Comparison of ENCODE assay signal across 9 cellular contexts in genomic region chr10:84097787-84098353, GRCh38. TPM values are rescaled to one million over a fixed set of nuclear protein-coding genes. Genes with fewer than 3 reads are reported as not detected.
DNase-seq lines count a peak whose midpoint lies in the region; ATAC-seq and TF ChIP-seq lines count a peak whose summit lies in the region.
"Had no signal": no experiment of that assay in that cellular context is flagged by ENCODE, and none has a peak within 500 bp of the region (broad histone marks: within the 10 kb centered on the region; RNA-seq: fewer than 3 reads in every experiment).

No MANE protein-coding gene starts in this region.

- intact Hi-C loops in lower lobe of right lung (cut with DNase I) = no loop called here

- TF ChIP-seq RAD21 in Ishikawa (IDR thresholded peaks at IDR 0.05; ENCODE audit: low read depth) = peak; percentile 59

- peak; percentile 11 for DNase-seq in DMS114 treated with DMSO at 0.1 percent for 48 hours (lab: John Stamatoyannopoulos, UW; ENCODE audit: unreplicated experiment)
- DNase-seq in amniotic epithelial cell (ENCODE audit: low read depth) = peak; percentile 8
- DNase-seq in lower lobe of right lung = no peak
- DNase-seq in activated naive CD8-positive, alpha-beta T cell treated with anti-CD3 and anti-CD28 coated beads, Interleukin-2, amount 50 U/mL, for 24 hours = no peak
- DNase-seq in NCI-H226 = no peak

- TF ChIP-seq EP300 in Ishikawa (IDR thresholded peaks at IDR 0.05; ENCODE audit: borderline replicate concordance) = no peak

- H3K4me3 ChIP-seq in lower lobe of right lung = no peak overlapping the region

- no peaks in the 10 kb centered on the region for H3K36me3 ChIP-seq in lower lobe of right lung

- H3K4me1 ChIP-seq in lower lobe of right lung = peaks cover 10% of the 10 kb centered on the region

- no peaks in the 10 kb centered on the region for H3K9me3 ChIP-seq in lower lobe of right lung

- no peak overlapping the region for H3K27ac ChIP-seq in lower lobe of right lung

- H3K27ac Mint-ChIP-seq in activated naive CD8-positive, alpha-beta T cell treated with anti-CD3 and anti-CD28 coated beads, Interleukin-2, amount 50 U/mL, for 24 hours = no peak overlapping the region
- H3K27ac Mint-ChIP-seq: T-helper 1 cell treated with Interleukin-12 subunit alpha and Interleukin-12 subunit beta and Interleukin-4 antibody, amounts not matched to agents 30 μg/mL and 1 μg/mL, for 36 hours had no signal

- H3K27me3 ChIP-seq in lower lobe of right lung (ENCODE audit: low read depth) = no peaks in the 10 kb centered on the region

- no peaks in the 10 kb centered on the region for H3K9me3 Mint-ChIP-seq in activated naive CD8-positive, alpha-beta T cell treated with anti-CD3 and anti-CD28 coated beads, Interleukin-2, amount 50 U/mL, for 24 hours
- H3K9me3 Mint-ChIP-seq: T-helper 1 cell treated with Interleukin-12 subunit alpha and Interleukin-12 subunit beta and Interleukin-4 antibody, amounts not matched to agents 30 μg/mL and 1 μg/mL, for 36 hours had no signal

- H3K4me1 Mint-ChIP-seq in activated naive CD8-positive, alpha-beta T cell treated with anti-CD3 and anti-CD28 coated beads, Interleukin-2, amount 50 U/mL, for 24 hours = no peaks in the 10 kb centered on the region

- no peaks in the 10 kb centered on the region for H3K27me3 Mint-ChIP-seq in activated naive CD8-positive, alpha-beta T cell treated with anti-CD3 and anti-CD28 coated beads, Interleukin-2, amount 50 U/mL, for 24 hours

- peak; percentile 29 for TF ChIP-seq CTCF in lower lobe of right lung (IDR thresholded peaks at IDR 0.05)

- H3K36me3 Mint-ChIP-seq in activated naive CD8-positive, alpha-beta T cell treated with anti-CD3 and anti-CD28 coated beads, Interleukin-2, amount 50 U/mL, for 24 hours (ENCODE audit: low read depth) = no peaks in the 10 kb centered on the region

- ATAC-seq in lower lobe of right lung (no peak), GM18520 (IDR thresholded peaks at IDR 0.05; ENCODE audit: unreplicated experiment) (no peak), HG03095 (IDR thresholded peaks at IDR 0.05; ENCODE audit: unreplicated experiment) (no peak)
- no peak for ATAC-seq in activated naive CD8-positive, alpha-beta T cell treated with anti-CD3 and anti-CD28 coated beads, Interleukin-2, amount 50 U/mL, for 24 hours

- no peak overlapping the region for H3K4me3 Mint-ChIP-seq in activated naive CD8-positive, alpha-beta T cell treated with anti-CD3 and anti-CD28 coated beads, Interleukin-2, amount 50 U/mL, for 24 hours
- H3K4me3 Mint-ChIP-seq: T-helper 1 cell treated with Interleukin-12 subunit alpha and Interleukin-12 subunit beta and Interleukin-4 antibody, amounts not matched to agents 30 μg/mL and 1 μg/mL, for 36 hours had no signal

TF ChIP-seq in Ishikawa, 13 proteins besides CTCF, POLR2A, EP300 and RAD21:
- TF ChIP-seq CEBPB (IDR thresholded peaks at IDR 0.05) (no peak), TAF1 (IDR thresholded peaks at IDR 0.05; ENCODE audit: low read depth) (no peak), EGR1 (IDR thresholded peaks at IDR 0.05) (no peak), MAX (IDR thresholded peaks at IDR 0.05) (no peak), CREB1 (IDR thresholded peaks at IDR 0.05; ENCODE audit: low read depth) (no peak), FOXM1 (IDR thresholded peaks at IDR 0.05; ENCODE audit: borderline replicate concordance, low read depth) (no peak), NFIC (IDR thresholded peaks at IDR 0.05) (no peak), USF1 (IDR thresholded peaks at IDR 0.05) (no peak), ZBTB7A (IDR thresholded peaks at IDR 0.05; ENCODE audit: low read depth) (no peak), TCF12 (IDR thresholded peaks at IDR 0.05; ENCODE audit: low read depth) (no peak), YY1 (IDR thresholded peaks at IDR 0.05; ENCODE audit: low read depth) (no peak)
- TF ChIP-seq, protein P1, sequence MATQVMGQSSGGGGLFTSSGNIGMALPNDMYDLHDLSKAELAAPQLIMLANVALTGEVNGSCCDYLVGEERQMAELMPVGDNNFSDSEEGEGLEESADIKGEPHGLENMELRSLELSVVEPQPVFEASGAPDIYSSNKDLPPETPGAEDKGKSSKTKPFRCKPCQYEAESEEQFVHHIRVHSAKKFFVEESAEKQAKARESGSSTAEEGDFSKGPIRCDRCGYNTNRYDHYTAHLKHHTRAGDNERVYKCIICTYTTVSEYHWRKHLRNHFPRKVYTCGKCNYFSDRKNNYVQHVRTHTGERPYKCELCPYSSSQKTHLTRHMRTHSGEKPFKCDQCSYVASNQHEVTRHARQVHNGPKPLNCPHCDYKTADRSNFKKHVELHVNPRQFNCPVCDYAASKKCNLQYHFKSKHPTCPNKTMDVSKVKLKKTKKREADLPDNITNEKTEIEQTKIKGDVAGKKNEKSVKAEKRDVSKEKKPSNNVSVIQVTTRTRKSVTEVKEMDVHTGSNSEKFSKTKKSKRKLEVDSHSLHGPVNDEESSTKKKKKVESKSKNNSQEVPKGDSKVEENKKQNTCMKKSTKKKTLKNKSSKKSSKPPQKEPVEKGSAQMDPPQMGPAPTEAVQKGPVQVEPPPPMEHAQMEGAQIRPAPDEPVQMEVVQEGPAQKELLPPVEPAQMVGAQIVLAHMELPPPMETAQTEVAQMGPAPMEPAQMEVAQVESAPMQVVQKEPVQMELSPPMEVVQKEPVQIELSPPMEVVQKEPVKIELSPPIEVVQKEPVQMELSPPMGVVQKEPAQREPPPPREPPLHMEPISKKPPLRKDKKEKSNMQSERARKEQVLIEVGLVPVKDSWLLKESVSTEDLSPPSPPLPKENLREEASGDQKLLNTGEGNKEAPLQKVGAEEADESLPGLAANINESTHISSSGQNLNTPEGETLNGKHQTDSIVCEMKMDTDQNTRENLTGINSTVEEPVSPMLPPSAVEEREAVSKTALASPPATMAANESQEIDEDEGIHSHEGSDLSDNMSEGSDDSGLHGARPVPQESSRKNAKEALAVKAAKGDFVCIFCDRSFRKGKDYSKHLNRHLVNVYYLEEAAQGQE (IDR thresholded peaks at IDR 0.05; ENCODE audit: low read depth) = no peak

RNA-seq across cellular contexts. Expression of gene GHITM, which starts 41.4 kb away (rescaled TPM):
- 109 TPM for total RNA-seq in lower lobe of right lung

Comparison
In these comparisons a context has a peak if more than half of its experiments do, and no peak if none do; other contexts are left out.
1. DNase-seq: peak in DMS114 treated with DMSO at 0.1 percent for 48 hours (single experiment) and amniotic epithelial cell (single experiment); none in lower lobe of right lung (single experiment), activated naive CD8-positive, alpha-beta T cell treated with anti-CD3 and anti-CD28 coated beads, Interleukin-2, amount 50 U/mL, for 24 hours (single experiment) and NCI-H226 (single experiment).